Comparison of ENCODE assay signal across 19 cellular contexts in the genomic region with DNA sequence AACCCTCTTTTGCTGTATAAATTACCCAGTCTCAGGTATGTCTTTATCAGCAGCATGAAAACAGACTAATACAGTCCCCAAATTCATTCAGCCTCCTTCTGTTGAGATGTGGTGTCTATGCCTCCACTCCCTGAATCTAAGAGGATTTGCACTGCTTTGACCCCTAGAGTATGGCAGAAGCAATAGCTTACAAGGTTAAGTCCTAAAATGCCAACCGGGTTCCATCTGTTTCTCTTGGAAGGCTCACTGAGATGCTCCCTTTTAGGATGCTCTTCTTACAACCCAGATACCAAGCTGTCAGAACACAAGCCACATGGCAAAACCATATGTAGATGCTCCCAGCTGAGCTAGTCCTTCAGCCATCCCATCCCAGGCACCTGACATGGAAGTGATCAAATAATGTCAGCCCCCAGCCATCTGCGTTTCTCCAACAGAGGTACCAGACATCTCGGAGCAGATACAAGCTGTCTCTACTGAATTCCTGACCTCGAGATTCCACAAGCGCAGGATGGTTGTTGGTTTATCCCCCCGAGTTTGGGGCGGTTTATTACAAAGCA. TPM values are rescaled to one million over a fixed set of nuclear protein-coding genes. Genes with fewer than 3 reads are reported as not detected.
"Had no signal": no experiment of that assay in that cellular context is flagged by ENCODE, and none has a peak within 500 bp of the region (broad histone marks: within the 10 kb centered on the region; RNA-seq: fewer than 3 reads in every experiment).

No MANE protein-coding gene starts in this region.

- ATAC-seq: HepG2, T-cell had no signal

- DNase-seq: IMR-90, Karpas-422, KG1, MM.1S, NCI-H1092 treated with DMSO at 0.1 percent for 48 hours, NCI-H1436, NCI-H187, NCI-H2029, NCI-H2081 treated with DMSO at 0.1 percent for 48 hours, NCI-H2227 treated with DMSO at 0.1 percent for 48 hours, NCI-H526, Right ventricle myocardium superior, RPMI8226, SIG-M5, SW 1271, T-cell had no signal

RNA-seq across cellular contexts. Expression of gene CALN1, which starts 20.2 kb away (rescaled TPM):
- total RNA-seq: HepG2, IMR-90, NCI-H460, Right ventricle myocardium superior, SJSA1 had no signal
